In genomic region chr13:31012285-31013024, GRCh38 we compare ENCODE assay signal across 9 cellular contexts.
DNase-seq lines count a peak whose midpoint lies in the region; ATAC-seq and TF ChIP-seq lines count a peak whose summit lies in the region.
"Had no signal": no experiment of that assay in that cellular context is flagged by ENCODE, and none has a peak within 500 bp of the region (broad histone marks: within the 10 kb centered on the region; RNA-seq: fewer than 3 reads in every experiment).

No MANE protein-coding gene starts in this region.

- 80 to 88% methylated on average over 5 to 6 of the region's 6 CpGs for WGBS in transverse colon (ENCODE audit: low coverage in 1 of 2), 2 donors

- intact Hi-C loops in transverse colon (cut with DNase I; ENCODE audit: low total_unique reads) = no loop called here

- in situ Hi-C loops in brain microvascular endothelial cell (cut with HindIII; ENCODE audit: low pct_ligation_motif_present, low sequenced_read_pairs) (no loop called here), transverse colon (cut with MboI; ENCODE audit: low pct_ligation_motif_present in 1 of 4, low pct_unique_long_range_greater_than_20kb in 1 of 4, low sequenced_read_pairs in 3 of 4) (no loop called here)

- H3K27ac ChIP-seq in brain microvascular endothelial cell (no peak overlapping the region), transverse colon (no peak overlapping the region)

- H3K36me3 ChIP-seq in brain microvascular endothelial cell (replicated peaks) = no peaks in the 10 kb centered on the region
- no peaks in the 10 kb centered on the region for H3K36me3 ChIP-seq in transverse colon

- no peak for ATAC-seq in HG02759 (IDR thresholded peaks at IDR 0.05; ENCODE audit: unreplicated experiment)

- H3K4me1 ChIP-seq in transverse colon = peaks cover 0 to 2% (median 0%) of the 10 kb centered on the region in 4 donors

- no peaks in the 10 kb centered on the region for H3K9me3 ChIP-seq in transverse colon

- no peak overlapping the region for H3K27ac Mint-ChIP-seq in progenitor cell of endocrine pancreas
- H3K27ac Mint-ChIP-seq: activated CD4-positive, alpha-beta memory T cell treated with anti-CD3 and anti-CD28 coated beads for 36 hours had no signal

- H3K9me3 Mint-ChIP-seq in progenitor cell of endocrine pancreas (ENCODE audit: low read depth) = no peaks in the 10 kb centered on the region
- H3K9me3 Mint-ChIP-seq: activated CD4-positive, alpha-beta memory T cell treated with anti-CD3 and anti-CD28 coated beads for 36 hours had no signal

- TF ChIP-seq CTCF in brain microvascular endothelial cell (IDR thresholded peaks at IDR 0.05; ENCODE audit: low read depth, low read length, missing control alignments) (peak; percentile 67), progenitor cell of endocrine pancreas (IDR thresholded peaks at IDR 0.05; ENCODE audit: unreplicated experiment) (peak; percentile 34), transverse colon (IDR thresholded peaks at IDR 0.05) (no peak)

- no peaks in the 10 kb centered on the region for H3K4me1 Mint-ChIP-seq in progenitor cell of endocrine pancreas (ENCODE audit: low read depth)

- DNase-seq in DMS 273 (lab: John Stamatoyannopoulos, UW; ENCODE audit: unreplicated experiment) (peak; percentile 27), DMS 273 treated with DMSO at 0.1 percent for 48 hours (lab: John Stamatoyannopoulos, UW) (no peak), M059J (ENCODE audit: low read depth) (peak; percentile 54), brain microvascular endothelial cell (peak; percentile 33), progenitor cell of endocrine pancreas (ENCODE audit: low spot score, unreplicated experiment) (no peak), transverse colon (no peak)
- DNase-seq in activated naive CD4-positive, alpha-beta T cell treated with anti-CD3 and anti-CD28 coated beads, Interleukin-2, amount 50 U/mL, for 16 hours = no peak
- DNase-seq: activated CD4-positive, alpha-beta memory T cell treated with anti-CD3 and anti-CD28 coated beads for 36 hours had no signal

- TF ChIP-seq EP300 in transverse colon (IDR thresholded peaks at IDR 0.05; ENCODE audit: low read depth) = no peak

- H3K4me3 ChIP-seq in brain microvascular endothelial cell (ENCODE audit: low read depth, low read length) (no peak overlapping the region), transverse colon (no peak overlapping the region)

- H3K27me3 Mint-ChIP-seq in progenitor cell of endocrine pancreas = peaks cover 27% of the 10 kb centered on the region

- no peaks in the 10 kb centered on the region for H3K27me3 ChIP-seq in brain microvascular endothelial cell (replicated peaks)
- no peaks in the 10 kb centered on the region for H3K27me3 ChIP-seq in transverse colon

- no peaks in the 10 kb centered on the region for H3K36me3 Mint-ChIP-seq in progenitor cell of endocrine pancreas (ENCODE audit: insufficient read depth)
- H3K36me3 Mint-ChIP-seq: activated CD4-positive, alpha-beta memory T cell treated with anti-CD3 and anti-CD28 coated beads for 36 hours had no signal

- no peak for TF ChIP-seq POLR2A in transverse colon (IDR thresholded peaks at IDR 0.05)

- no peak overlapping the region for H3K4me3 Mint-ChIP-seq in progenitor cell of endocrine pancreas (ENCODE audit: low read depth)
- H3K4me3 Mint-ChIP-seq: activated CD4-positive, alpha-beta memory T cell treated with anti-CD3 and anti-CD28 coated beads for 36 hours had no signal

Comparison
In these comparisons a context has a peak if more than half of its experiments do, and no peak if none do; other contexts are left out.
1. DNase-seq: peak in DMS 273 (single experiment), M059J (single experiment) and brain microvascular endothelial cell (single experiment); none in DMS 273 treated with DMSO at 0.1 percent for 48 hours (single experiment), progenitor cell of endocrine pancreas (single experiment), transverse colon (single experiment) and activated naive CD4-positive, alpha-beta T cell treated with anti-CD3 and anti-CD28 coated beads, Interleukin-2, amount 50 U/mL, for 16 hours (single experiment).
2. CTCF ChIP-seq: peak in brain microvascular endothelial cell (single experiment) and progenitor cell of endocrine pancreas (single experiment); none in transverse colon (0 of 5).